Comparison of ENCODE assay signal across 22 cellular contexts in genomic region chr22:43737150-43737828, GRCh38.
"Had no signal": no experiment of that assay in that cellular context is flagged by ENCODE, and none has a peak within 500 bp of the region (broad histone marks: within the 10 kb centered on the region; RNA-seq: fewer than 3 reads in every experiment).

No MANE protein-coding gene starts in this region.

- DNase-seq: dermis blood vessel endothelial cell; dorsolateral prefrontal cortex; effector CD4-positive, alpha-beta T cell; effector memory CD4-positive, alpha-beta T cell; esophagus squamous epithelium; foreskin fibroblast; foreskin melanocyte; gastrocnemius medialis; heart left ventricle; hippocampal formation; left cardiac atrium; left lung; left ventricle myocardium superior; lower lobe of right lung; mesenchymal stem cell; mucosa of descending colon; naive B cell had no signal

- H3K36me3 ChIP-seq: esophagus squamous epithelium, gastrocnemius medialis, heart left ventricle, left lung, lower lobe of right lung had no signal

- FAIRE-seq: colon, endothelial cell of umbilical vein, islet of Langerhans, keratinocyte had no signal

- H3K9me3 ChIP-seq: esophagus squamous epithelium, gastrocnemius medialis, heart left ventricle, left lung, lower lobe of right lung, mucosa of descending colon had no signal

- H3K4me3 ChIP-seq: coronary artery, dorsolateral prefrontal cortex, esophagus squamous epithelium, gastrocnemius medialis, heart left ventricle, left lung, lower lobe of right lung, mucosa of descending colon had no signal

- H3K27me3 ChIP-seq: dorsolateral prefrontal cortex had no signal

- ATAC-seq: gastrocnemius medialis, heart left ventricle, left cardiac atrium, left lung, left ventricle myocardium superior, lower lobe of right lung, mucosa of descending colon had no signal

- H3K4me1 ChIP-seq: esophagus squamous epithelium, gastrocnemius medialis, left lung, lower lobe of right lung had no signal

- H3K27ac ChIP-seq: coronary artery, dorsolateral prefrontal cortex, esophagus squamous epithelium, gastrocnemius medialis, heart left ventricle, left lung, lower lobe of right lung had no signal
